In genomic region chr10:99814143-99814542, GRCh38 we compare ENCODE assay signal across 8 cellular contexts.
"Had no signal": no experiment of that assay in that cellular context is flagged by ENCODE, and none has a peak within 500 bp of the region (broad histone marks: within the 10 kb centered on the region; RNA-seq: fewer than 3 reads in every experiment).

No MANE protein-coding gene starts in this region.

- H3K9me3 ChIP-seq: HAP-1 had no signal

- H3K4me1 Mint-ChIP-seq: IgD-negative memory B cell had no signal

- H3K27me3 Mint-ChIP-seq: IgD-negative memory B cell had no signal

- H3K4me1 ChIP-seq: HAP-1 had no signal

- H3K27ac ChIP-seq: GM23248, HL-60, KMS-11 had no signal

- H3K36me3 ChIP-seq: HAP-1 had no signal

- H3K4me3 ChIP-seq: GM23248, HAP-1 had no signal

- H3K4me3 Mint-ChIP-seq: IgD-negative memory B cell had no signal

- H3K9ac ChIP-seq: GM23248, KMS-11 had no signal

- DNase-seq: GM23248, GOT3, H7, KBM-7 had no signal

- H3K4me2 ChIP-seq: KMS-11 had no signal

- H2AFZ ChIP-seq: GM23248 had no signal

- H3K27ac Mint-ChIP-seq: IgD-negative memory B cell had no signal
